ENCODE assay signal across 8 cellular contexts in genomic region chr2:58762176-58762781, GRCh38.
A peak's percentile ranks its signal among the peaks of the same experiment; 100 is the strongest.
DNase-seq lines count a peak whose midpoint lies in the region; ATAC-seq and TF ChIP-seq lines count a peak whose summit lies in the region.

No MANE protein-coding gene starts in this region.

- WGBS in GM23248 (ENCODE audit: low coverage in 1 of 2, low lambda C conversion rate in 2 of 2, missing lambda C conversion rate in 2 of 2), 2 experiments = 9 to 15% methylated on average over 5 of the region's 5 CpGs
- WGBS in SK-N-SH (ENCODE audit: low lambda C conversion rate) = 32% methylated on average over 5 of the region's 5 CpGs

- H3K4me2 ChIP-seq in GM23248 (ENCODE audit: unreplicated experiment) (no peak overlapping the region), SK-N-SH (no peak overlapping the region), neural progenitor cell (no peak overlapping the region)

- H3K4me3 Mint-ChIP-seq in neural progenitor cell = no peak overlapping the region
- H3K4me3 Mint-ChIP-seq in effector memory CD8-positive, alpha-beta T cell = no peak overlapping the region

- DNase-seq in cardiac muscle cell (ENCODE audit: low read depth in 1 of 2, low spot score in 1 of 2) (peak; percentile 48 to 65), cardiac septum (ENCODE audit: low spot score) (no peak), GM23248 (peak; percentile 78), SK-N-SH (peak; percentile 29), epithelial cell of proximal tubule (ENCODE audit: low read depth) (no peak), neural progenitor cell (ENCODE audit: low spot score) (peak; percentile 84)
- no peak for DNase-seq in effector memory CD8-positive, alpha-beta T cell

- H3K9me2 ChIP-seq in GM23248 (ENCODE audit: insufficient read depth) (no peaks in the 10 kb centered on the region), SK-N-SH (no peaks in the 10 kb centered on the region)

- peak; percentile 42 for TF ChIP-seq CTCF in cardiac muscle cell (IDR thresholded peaks at IDR 0.05; ENCODE audit: low read depth, low read length)
- peak; percentile 51 for TF ChIP-seq CTCF in LNCAP (IDR thresholded peaks at IDR 0.05)
- TF ChIP-seq CTCF in SK-N-SH (IDR thresholded peaks at IDR 0.05) = peak; percentile 68
- peak; percentile 73 for TF ChIP-seq CTCF in epithelial cell of proximal tubule (conservative IDR thresholded peaks at IDR 0.05; ENCODE audit: low read depth, low read length)
- TF ChIP-seq CTCF in neural progenitor cell (IDR thresholded peaks at IDR 0.05) = peak; percentile 90

- peak; percentile 93 for TF ChIP-seq RAD21 in SK-N-SH (IDR thresholded peaks at IDR 0.05; ENCODE audit: low read length)

- H3K79me2 ChIP-seq in GM23248 (ENCODE audit: insufficient read depth) (no peaks in the 10 kb centered on the region), SK-N-SH (ENCODE audit: insufficient read depth) (no peaks in the 10 kb centered on the region), neural progenitor cell (ENCODE audit: low read depth) (no peaks in the 10 kb centered on the region)

- H3K36me3 Mint-ChIP-seq in neural progenitor cell = no peaks in the 10 kb centered on the region
- H3K36me3 Mint-ChIP-seq in effector memory CD8-positive, alpha-beta T cell (ENCODE audit: insufficient read depth) = no peaks in the 10 kb centered on the region

- intact Hi-C loops in cardiac septum (cut with DNase I) = loop anchor here (5.0 to 10.0 kb wide), 2 partner anchors 420 to 1823 kb away; no protein-coding TSS in a partner anchor

- no peak for TF ChIP-seq EP300 in SK-N-SH (IDR thresholded peaks at IDR 0.05; ENCODE audit: borderline replicate concordance in 1 of 2, low read depth in 1 of 2, low read length in 1 of 2)

- H3K9me3 Mint-ChIP-seq in neural progenitor cell = no peaks in the 10 kb centered on the region
- H3K9me3 Mint-ChIP-seq in effector memory CD8-positive, alpha-beta T cell = peaks cover 0 to 5% of the 10 kb centered on the region in 2 donors

- H3F3A ChIP-seq in GM23248 (ENCODE audit: insufficient read depth) (no peaks in the 10 kb centered on the region), SK-N-SH (replicated peaks; ENCODE audit: insufficient read depth) (no peaks in the 10 kb centered on the region), neural progenitor cell (ENCODE audit: low read depth) (no peaks in the 10 kb centered on the region)

- CTCF ChIA-PET in SK-N-SH (lab: Yijun Ruan, JAX) = interaction anchor here (0.6 to 2.2 kb wide), 25 partner anchors 8 to 1820 kb away, joined by 3 to 15 read pairs (median 4); no protein-coding TSS in a partner anchor

- H2AFZ ChIP-seq in GM23248 (no peak overlapping the region), SK-N-SH (ENCODE audit: low read depth) (no peak overlapping the region), neural progenitor cell (replicated peaks) (no peak overlapping the region)

- H3K9ac ChIP-seq in GM23248 = no peak overlapping the region
- no peak overlapping the region for H3K9ac ChIP-seq in SK-N-SH
- H3K9ac ChIP-seq in neural progenitor cell = no peak overlapping the region

- H3K27me3 ChIP-seq in cardiac muscle cell (no peaks in the 10 kb centered on the region), GM23248 (replicated peaks; ENCODE audit: insufficient read depth) (peaks cover 21% of the 10 kb centered on the region; the same call in 1 of the 2 replicates), SK-N-SH (ENCODE audit: insufficient read depth) (no peaks in the 10 kb centered on the region), neural progenitor cell (no peaks in the 10 kb centered on the region)

- H3K4me1 Mint-ChIP-seq in neural progenitor cell = peaks cover 4% of the 10 kb centered on the region
- no peaks in the 10 kb centered on the region for H3K4me1 Mint-ChIP-seq in effector memory CD8-positive, alpha-beta T cell (ENCODE audit: low read depth in 2 of 2)

- H3K36me3 ChIP-seq in cardiac muscle cell (no peaks in the 10 kb centered on the region), GM23248 (ENCODE audit: low read depth) (no peaks in the 10 kb centered on the region), SK-N-SH (replicated peaks in 1 of 2; ENCODE audit: control insufficient read depth in 1 of 2, insufficient read depth in 2 of 2, low read length in 1 of 2) (no peaks in the 10 kb centered on the region), neural progenitor cell (no peaks in the 10 kb centered on the region)

- in situ Hi-C loops in GM23248 (cut with MboI) = loop anchor here (25.0 kb wide), 1 partner anchor 1825 kb away; no protein-coding TSS in a partner anchor

- H3K9me3 ChIP-seq in cardiac muscle cell (ENCODE audit: low read depth) (no peaks in the 10 kb centered on the region), GM23248 (ENCODE audit: low read depth) (no peaks in the 10 kb centered on the region), SK-N-SH (no peaks in the 10 kb centered on the region), neural progenitor cell (ENCODE audit: low read depth) (no peaks in the 10 kb centered on the region)

- H3K4me1 ChIP-seq in cardiac muscle cell (ENCODE audit: low read depth) = no peaks in the 10 kb centered on the region
- H3K4me1 ChIP-seq in GM23248 (ENCODE audit: insufficient read depth) = no peaks in the 10 kb centered on the region
- H3K4me1 ChIP-seq in SK-N-SH (ENCODE audit: control insufficient read depth in 1 of 2, insufficient read depth in 2 of 2, low read depth in 1 of 2, low read length in 1 of 2) = peaks cover 0 to 7% of the 10 kb centered on the region in 2 experiments; a peak in 2 of 4 replicates
- peaks cover 7% of the 10 kb centered on the region for H3K4me1 ChIP-seq in neural progenitor cell

- no peak for ATAC-seq in effector memory CD8-positive, alpha-beta T cell (replicated peaks)

- H3K27ac Mint-ChIP-seq in neural progenitor cell = no peak overlapping the region
- no peak overlapping the region for H3K27ac Mint-ChIP-seq in effector memory CD8-positive, alpha-beta T cell

- H4K20me1 ChIP-seq in GM23248 (ENCODE audit: insufficient read depth) (no peaks in the 10 kb centered on the region), SK-N-SH (ENCODE audit: insufficient read depth) (no peaks in the 10 kb centered on the region), neural progenitor cell (ENCODE audit: low read depth) (no peaks in the 10 kb centered on the region)

- H3K4me3 ChIP-seq in cardiac muscle cell (no peak overlapping the region), GM23248 (no peak overlapping the region), SK-N-SH (ENCODE audit: low read depth in 2 of 2, low read length in 1 of 2) (peak overlapping the region in 1 of 2 experiments; percentile 27; a peak in 1 of 4 replicates), epithelial cell of proximal tubule (ENCODE audit: low read depth, low read length) (no peak overlapping the region), neural progenitor cell (no peak overlapping the region)

- H3K27me3 Mint-ChIP-seq in neural progenitor cell (ENCODE audit: insufficient read depth, low read depth) = peaks cover 4% of the 10 kb centered on the region
- H3K27me3 Mint-ChIP-seq in effector memory CD8-positive, alpha-beta T cell = no peaks in the 10 kb centered on the region

- H3K27ac ChIP-seq in cardiac muscle cell (no peak overlapping the region), GM23248 (no peak overlapping the region), SK-N-SH (ENCODE audit: low read depth in 2 of 2, low read length in 1 of 2) (no peak overlapping the region), neural progenitor cell (no peak overlapping the region)

- POLR2A ChIA-PET in SK-N-SH (lab: Yijun Ruan, JAX) = no interaction called here

TF ChIP-seq in SK-N-SH, 30 proteins besides CTCF, POLR2A, EP300 and RAD21:
- TF ChIP-seq REST (IDR thresholded peaks at IDR 0.05; ENCODE audit: low read depth, low read length) (no peak), SMC3 (IDR thresholded peaks at IDR 0.05; ENCODE audit: low read depth, low read length) (peak; percentile 70), TEAD4 (IDR thresholded peaks at IDR 0.05; ENCODE audit: borderline replicate concordance, insufficient read depth) (no peak), YY1 (IDR thresholded peaks at IDR 0.05; ENCODE audit: low read depth) (no peak)

Comparison
In these comparisons a context has a peak if more than half of its experiments do, and no peak if none do; other contexts are left out.
1. DNase-seq: peak in cardiac muscle cell (2 of 2), GM23248 (single experiment), SK-N-SH (single experiment) and neural progenitor cell (single experiment); none in cardiac septum (single experiment), epithelial cell of proximal tubule (single experiment) and effector memory CD8-positive, alpha-beta T cell (0 of 3).
2. Peak in every context shown above with its lines, with median percentiles within 50 percentile points of each other: CTCF ChIP-seq.